6 cellular contexts compared by ENCODE assay signal in genomic region chr6:326066-326465, GRCh38. TPM values are rescaled to one million over a fixed set of nuclear protein-coding genes. Genes with fewer than 3 reads are reported as not detected.
DNase-seq lines count a peak whose midpoint lies in the region; ATAC-seq and TF ChIP-seq lines count a peak whose summit lies in the region.
"Not testable (repeated sequence)": the region's sequence is repeated elsewhere in the genome, so short reads cannot be mapped to it uniquely, and the experiment has no call there.

No MANE protein-coding gene starts in this region.

- not testable (repeated sequence) for H3K4me3 Mint-ChIP-seq in activated T-cell treated with anti-CD3 and anti-CD28 coated beads, Interleukin-2, amount 50 U/mL, for 24 hours; glutamatergic neuron (ENCODE audit: unreplicated experiment)

- H3K4me1 ChIP-seq in RWPE2 (ENCODE audit: insufficient read depth, poor library complexity, severe bottlenecking) = not testable (repeated sequence)

- not testable (repeated sequence) for TF ChIP-seq CTCF in GM12865 (IDR thresholded peaks at IDR 0.05; ENCODE audit: insufficient read depth, low read depth, low read length, missing control alignments); RWPE2 (IDR thresholded peaks at IDR 0.05; ENCODE audit: poor library complexity, severe bottlenecking); glutamatergic neuron (IDR thresholded peaks at IDR 0.05; ENCODE audit: partially characterized antibody, unreplicated experiment)

- H3K9me3 ChIP-seq in RWPE2 (ENCODE audit: severe bottlenecking) = not testable (repeated sequence)

- ATAC-seq in RWPE2 (ENCODE audit: low read depth); sciatic nerve: not testable (repeated sequence)

- not testable (repeated sequence) for H3K27me3 Mint-ChIP-seq in activated T-cell treated with anti-CD3 and anti-CD28 coated beads, Interleukin-2, amount 50 U/mL, for 24 hours
- H3K27me3 Mint-ChIP-seq in glutamatergic neuron (ENCODE audit: unreplicated experiment) = peaks cover 11% of the 10 kb centered on the region

- H3K36me3 Mint-ChIP-seq in activated T-cell treated with anti-CD3 and anti-CD28 coated beads, Interleukin-2, amount 50 U/mL, for 24 hours (ENCODE audit: low read depth); glutamatergic neuron (ENCODE audit: unreplicated experiment): not testable (repeated sequence)

- not testable (repeated sequence) for H3K27ac ChIP-seq in RWPE2 (ENCODE audit: poor library complexity, severe bottlenecking)

- H3K27ac Mint-ChIP-seq in activated T-cell treated with anti-CD3 and anti-CD28 coated beads, Interleukin-2, amount 50 U/mL, for 24 hours = not testable (repeated sequence)
- peak overlapping the region; percentile 25 for H3K27ac Mint-ChIP-seq in glutamatergic neuron (ENCODE audit: unreplicated experiment)

- H3K4me1 Mint-ChIP-seq in activated T-cell treated with anti-CD3 and anti-CD28 coated beads, Interleukin-2, amount 50 U/mL, for 24 hours (ENCODE audit: low read depth) = not testable (repeated sequence)
- H3K4me1 Mint-ChIP-seq in glutamatergic neuron (ENCODE audit: low read depth, unreplicated experiment) = peaks cover 14% of the 10 kb centered on the region

- not testable (repeated sequence) for DNase-seq in GM12865 (ENCODE audit: low read depth); glutamatergic neuron
- peak; percentile 7 for DNase-seq in RWPE2 (ENCODE audit: low spot score)
- peak; percentile 30 for DNase-seq in activated T-cell treated with anti-CD3 and anti-CD28 coated beads, Interleukin-2, amount 50 U/mL, for 24 hours
- peak; percentile 37 for DNase-seq in mesenteric fat pad (ENCODE audit: low spot score)
- DNase-seq in sciatic nerve (ENCODE audit: low spot score) = peak; percentile 6

- not testable (repeated sequence) for H3K36me3 ChIP-seq in RWPE2 (ENCODE audit: low read depth)

- intact Hi-C loops in sciatic nerve (cut with DNase I) = not testable (repeated sequence)

- not testable (repeated sequence) for H3K9me3 Mint-ChIP-seq in activated T-cell treated with anti-CD3 and anti-CD28 coated beads, Interleukin-2, amount 50 U/mL, for 24 hours
- peaks cover 26% of the 10 kb centered on the region for H3K9me3 Mint-ChIP-seq in glutamatergic neuron (ENCODE audit: unreplicated experiment)

- H3K4me3 ChIP-seq in GM12865 (ENCODE audit: low read depth, low read length) = peak overlapping the region; percentile 48
- not testable (repeated sequence) for H3K4me3 ChIP-seq in RWPE2 (ENCODE audit: severe bottlenecking)

- H3K27me3 ChIP-seq in RWPE2 (ENCODE audit: insufficient read depth, poor library complexity, severe bottlenecking) = not testable (repeated sequence)

RNA-seq across cellular contexts. Expression of gene DUSP22, which starts 33.8 kb away (rescaled TPM):
- total RNA-seq in glutamatergic neuron (ENCODE audit: unreplicated experiment) (40.4 TPM), mesenteric fat pad (75.0 TPM), sciatic nerve (62.2 TPM)
